Comparison of ENCODE assay signal across 13 cellular contexts in genomic region chr7:129902788-129903422, GRCh38.
"Had no signal": no experiment of that assay in that cellular context is flagged by ENCODE, and none has a peak within 500 bp of the region (broad histone marks: within the 10 kb centered on the region; RNA-seq: fewer than 3 reads in every experiment).

No MANE protein-coding gene starts in this region.

- H3K27me3 Mint-ChIP-seq: activated CD4-positive, alpha-beta T cell treated with anti-CD3 and anti-CD28 coated beads, Interleukin-2, amount 10 ng/mL, durations not matched to agents 24 days and 14 days; activated naive CD4-positive, alpha-beta T cell treated with anti-CD3 and anti-CD28 coated beads, Interleukin-2, amount 50 U/mL, for 24 hours had no signal

- H3K4me1 ChIP-seq: breast epithelium had no signal

- ATAC-seq: foreskin keratinocyte; heart left ventricle; stimulated activated naive CD8-positive, alpha-beta T cell treated with anti-CD3 and anti-CD28 coated beads, Interleukin-15, Interleukin-2, amounts not matched to agents 100 U/mL and 50 U/mL, for 24 hours had no signal

- H3K4me3 ChIP-seq: breast epithelium, esophagus muscularis mucosa, heart left ventricle, sigmoid colon, suprapubic skin had no signal

- H3K9me3 ChIP-seq: breast epithelium, esophagus muscularis mucosa, heart left ventricle, sigmoid colon, suprapubic skin had no signal

- H3K36me3 ChIP-seq: breast epithelium, suprapubic skin had no signal

- H3K27ac ChIP-seq: breast epithelium, esophagus muscularis mucosa, foreskin keratinocyte, sigmoid colon, suprapubic skin had no signal

- H3K27ac Mint-ChIP-seq: activated CD4-positive, alpha-beta T cell treated with anti-CD3 and anti-CD28 coated beads, Interleukin-2, amount 10 ng/mL, durations not matched to agents 24 days and 14 days; activated T-helper 2 cell treated with anti-CD3 and anti-CD28 coated beads, Interferon-gamma antibody, Interleukin-2, Interleukin-4, amounts not matched to agents 10 μg/mL and 5 μg/mL and 100 μg/mL, durations not matched to agents 14 hours and 24 hours and 36 hours had no signal

- H3K27me3 ChIP-seq: breast epithelium, esophagus muscularis mucosa, foreskin keratinocyte, heart left ventricle, sigmoid colon, suprapubic skin had no signal

- H3K4me3 Mint-ChIP-seq: activated CD4-positive, alpha-beta T cell treated with anti-CD3 and anti-CD28 coated beads, Interleukin-2, amount 10 ng/mL, durations not matched to agents 24 days and 14 days; activated naive CD4-positive, alpha-beta T cell treated with anti-CD3 and anti-CD28 coated beads, Interleukin-2, amount 50 U/mL, for 24 hours had no signal

- DNase-seq: activated CD4-positive, alpha-beta T cell treated with anti-CD3 and anti-CD28 coated beads, Interleukin-2, amount 10 ng/mL, durations not matched to agents 24 days and 14 days; activated T-cell treated with anti-CD3 and anti-CD28 coated beads for 4 hours; aorta; foreskin keratinocyte; heart left ventricle; sigmoid colon; stimulated activated CD4-positive, alpha-beta T cell treated with anti-CD3 and anti-CD28 coated beads, Interleukin-2, amount 100 ng/mL, for 24 hours; stimulated activated naive CD8-positive, alpha-beta T cell treated with anti-CD3 and anti-CD28 coated beads, Interleukin-15, Interleukin-2, amounts not matched to agents 100 U/mL and 50 U/mL, for 24 hours had no signal
